In genomic region chr1:117930173-117930447, GRCh38 we compare ENCODE assay signal across 8 cellular contexts. TPM values are rescaled to one million over a fixed set of nuclear protein-coding genes. Genes with fewer than 3 reads are reported as not detected.
DNase-seq lines count a peak whose midpoint lies in the region; TF ChIP-seq lines count a peak whose summit lies in the region.

No MANE protein-coding gene starts in this region.

- H3K9me3 ChIP-seq in Karpas-422 (ENCODE audit: low read length) (no peaks in the 10 kb centered on the region), duodenal mucosa (ENCODE audit: control insufficient read depth in 1 of 2, low read length in 2 of 2) (no peaks in the 10 kb centered on the region)

- H3K9me2 ChIP-seq in Karpas-422 (replicated peaks; ENCODE audit: insufficient read depth, low read length), result no peaks in the 10 kb centered on the region

- no peaks in the 10 kb centered on the region for H3K9me3 Mint-ChIP-seq in nephron progenitor cell

- H3K36me3 Mint-ChIP-seq in nephron progenitor cell (ENCODE audit: low read depth), result peaks cover 12% of the 10 kb centered on the region

- H3K4me2 ChIP-seq in Karpas-422 (ENCODE audit: low read depth, low read length, poor library complexity, severe bottlenecking), result peak overlapping the region; percentile 94

- peak overlapping the region; percentile 97 for H3K27ac Mint-ChIP-seq in nephron progenitor cell

- POLR2A ChIA-PET in GM10248 (lab: Yijun Ruan, JAX), result no interaction called here

- DNase-seq in GM10248 (ENCODE audit: extremely low spot score) (peak; percentile 2), Karpas-422 (peak; percentile 58), nephron progenitor cell (no peak), SHP77 treated with DMSO at 0.1 percent for 48 hours (lab: John Stamatoyannopoulos, UW) (no peak), Kasumi-1 (lab: John Stamatoyannopoulos, UW) (no peak), NAMALWA (ENCODE audit: low spot score) (no peak), NCI-H748 (lab: John Stamatoyannopoulos, UW; ENCODE audit: unreplicated experiment) (no peak)

- peaks cover 16% of the 10 kb centered on the region; the same call in 1 of the 2 replicates for H4K20me1 ChIP-seq in Karpas-422 (ENCODE audit: insufficient read depth, low read depth, low read length)

- H3K27me3 ChIP-seq in Karpas-422 (ENCODE audit: low read length), result no peaks in the 10 kb centered on the region
- no peaks in the 10 kb centered on the region for H3K27me3 ChIP-seq in duodenal mucosa (ENCODE audit: control insufficient read depth in 1 of 2, insufficient read depth in 2 of 2, low read length in 2 of 2)

- H3K79me2 ChIP-seq in Karpas-422 (ENCODE audit: low read length), result peaks cover 89% of the 10 kb centered on the region

- no peaks in the 10 kb centered on the region for H3K27me3 Mint-ChIP-seq in nephron progenitor cell (ENCODE audit: low read depth, poor library complexity)

- CTCF ChIA-PET in GM10248 (lab: Yijun Ruan, JAX), result interaction anchor here (1.1 to 5.8 kb wide), 4 partner anchors 12 to 34 kb away, joined by 3 to 38 read pairs (median 4); no protein-coding TSS in a partner anchor

- peaks cover 44% of the 10 kb centered on the region for H3K4me1 Mint-ChIP-seq in nephron progenitor cell

- peaks cover 18% of the 10 kb centered on the region for H3K36me3 ChIP-seq in Karpas-422 (ENCODE audit: insufficient read depth, low read length)
- peaks cover 6 to 9% of the 10 kb centered on the region in 2 donors for H3K36me3 ChIP-seq in duodenal mucosa (ENCODE audit: control insufficient read depth in 1 of 2, insufficient read depth in 2 of 2, low read length in 2 of 2)

- TF ChIP-seq CTCF in GM10248 (IDR thresholded peaks at IDR 0.05; ENCODE audit: control extremely low read depth, extremely low read depth, low read depth, missing control alignments), result no peak
- TF ChIP-seq CTCF in nephron progenitor cell (IDR thresholded peaks at IDR 0.05), result no peak

- H3K4me1 ChIP-seq in Karpas-422 (ENCODE audit: low read length) (peaks cover 35% of the 10 kb centered on the region), duodenal mucosa (ENCODE audit: control insufficient read depth in 1 of 2, insufficient read depth in 2 of 2, low read length in 2 of 2) (peaks cover 21 to 24% of the 10 kb centered on the region in 2 donors)

- peak overlapping the region; percentile 96 for H3K4me3 ChIP-seq in Karpas-422 (ENCODE audit: low read length)
- H3K4me3 ChIP-seq in duodenal mucosa (ENCODE audit: low read depth in 1 of 2, low read length in 2 of 2), result peak overlapping the region; percentile 99

- H3K27ac ChIP-seq in Karpas-422 (ENCODE audit: low read length) (peak overlapping the region; percentile 67), duodenal mucosa (ENCODE audit: low read depth, low read length) (peak overlapping the region; percentile 22)

- H3K4me3 Mint-ChIP-seq in nephron progenitor cell, result peak overlapping the region; percentile 99

- H3K9ac ChIP-seq in Karpas-422 (ENCODE audit: low read length) (peak overlapping the region; percentile 91), duodenal mucosa (ENCODE audit: low read depth in 1 of 2, low read length in 2 of 2) (peak overlapping the region; percentile 90)

- H2AFZ ChIP-seq in Karpas-422 (ENCODE audit: low read length), result peak overlapping the region; percentile 55; the same call in 1 of the 2 replicates

RNA-seq across cellular contexts. Expression of gene WDR3, which starts 0.6 kb away (rescaled TPM):
- 19.8 and 37.3 TPM in 2 replicates for total RNA-seq in Karpas-422 (2014; rRNA removed; shearing (Covaris generic); ENCODE audit: low replicate concordance)

RNA-seq across cellular contexts. Expression of gene GDAP2, which starts 0.7 kb away (rescaled TPM):
- 10.7 and 26.4 TPM in 2 replicates for total RNA-seq in Karpas-422 (2014; rRNA removed; shearing (Covaris generic); ENCODE audit: low replicate concordance)

Comparison
In these comparisons a context has a peak if more than half of its experiments do, and no peak if none do; other contexts are left out.
1. DNase-seq: peak in GM10248 (single experiment) and Karpas-422 (single experiment); none in nephron progenitor cell (single experiment), SHP77 treated with DMSO at 0.1 percent for 48 hours (single experiment), Kasumi-1 (0 of 2), NAMALWA (single experiment) and NCI-H748 (single experiment).